ENCODE assay signal across 13 cellular contexts in the genomic region with DNA sequence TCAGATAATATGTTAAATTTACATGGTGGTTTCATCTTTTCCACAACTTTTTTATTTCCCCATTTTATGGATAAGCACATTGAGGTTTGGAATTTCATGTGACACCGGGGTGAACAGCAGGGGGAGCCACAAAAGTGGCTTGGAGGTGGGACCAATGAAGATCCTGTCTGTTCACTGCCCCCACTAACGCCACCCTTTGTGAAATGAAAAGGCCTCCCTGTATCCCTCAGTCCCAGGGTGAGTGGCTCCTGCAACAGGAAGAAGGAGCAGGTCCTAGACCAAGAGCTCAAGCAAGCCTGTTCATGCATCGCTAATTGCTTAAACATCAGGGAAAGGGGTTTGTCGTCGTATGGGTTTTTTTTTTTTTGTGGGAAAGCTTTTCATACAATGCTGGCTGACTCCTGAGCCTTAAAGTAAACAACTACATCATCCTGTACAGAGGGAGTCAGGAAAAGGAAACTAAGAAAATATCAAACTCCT.
DNase-seq lines count a peak whose midpoint lies in the region; ATAC-seq and TF ChIP-seq lines count a peak whose summit lies in the region.
"Had no signal": no experiment of that assay in that cellular context is flagged by ENCODE, and none has a peak within 500 bp of the region (broad histone marks: within the 10 kb centered on the region; RNA-seq: fewer than 3 reads in every experiment).

No MANE protein-coding gene starts in this region.

- no peaks in the 10 kb centered on the region for H3K4me1 Mint-ChIP-seq in MCF 10A (ENCODE audit: insufficient read depth, unreplicated experiment)
- H3K4me1 Mint-ChIP-seq in stimulated activated naive B cell treated with anti-CD40 and anti-IgM and Interleukin-4, amounts not matched to agents 10 μg/mL and 1 μg/mL and 100 μg/mL, for 72 hours = no peaks in the 10 kb centered on the region
- peaks cover 47% of the 10 kb centered on the region for H3K4me1 Mint-ChIP-seq in stimulated activated effector memory CD8-positive, alpha-beta T cell treated with anti-CD3 and anti-CD28 coated beads, Interleukin-12 subunit alpha, Interleukin-12 subunit beta, amount 100 ng/mL, for 72 hours
- H3K4me1 Mint-ChIP-seq: memory B cell had no signal

- TF ChIP-seq CTCF in MCF 10A (IDR thresholded peaks at IDR 0.05; ENCODE audit: unreplicated experiment) (no peak), breast epithelium (IDR thresholded peaks at IDR 0.05) (no peak), cardiac muscle cell (IDR thresholded peaks at IDR 0.05; ENCODE audit: low read depth, low read length) (peak; percentile 12), upper lobe of left lung (IDR thresholded peaks at IDR 0.05) (peak in 1 of 6 experiments; percentile 29)

- intact Hi-C loops in MCF 10A (cut with micrococcal nuclease) (no loop called here), breast epithelium (cut with DNase I; ENCODE audit: low total_unique reads) (no loop called here)

- POLR2A ChIA-PET in MCF 10A (lab: Yijun Ruan, JAX) = no interaction called here

- TF ChIP-seq EP300 in upper lobe of left lung (IDR thresholded peaks at IDR 0.05) = no peak

- no peaks in the 10 kb centered on the region for H3K9me3 Mint-ChIP-seq in MCF 10A (ENCODE audit: unreplicated experiment)
- H3K9me3 Mint-ChIP-seq in stimulated activated naive B cell treated with anti-CD40 and anti-IgM and Interleukin-4, amounts not matched to agents 10 μg/mL and 1 μg/mL and 100 μg/mL, for 72 hours = no peaks in the 10 kb centered on the region
- no peaks in the 10 kb centered on the region for H3K9me3 Mint-ChIP-seq in stimulated activated effector memory CD8-positive, alpha-beta T cell treated with anti-CD3 and anti-CD28 coated beads, Interleukin-12 subunit alpha, Interleukin-12 subunit beta, amount 100 ng/mL, for 72 hours
- H3K9me3 Mint-ChIP-seq: memory B cell had no signal

- no peak overlapping the region for H3K27ac Mint-ChIP-seq in MCF 10A (ENCODE audit: low read depth, unreplicated experiment)
- no peak overlapping the region for H3K27ac Mint-ChIP-seq in stimulated activated naive B cell treated with anti-CD40 and anti-IgM and Interleukin-4, amounts not matched to agents 10 μg/mL and 1 μg/mL and 100 μg/mL, for 72 hours
- no peak overlapping the region for H3K27ac Mint-ChIP-seq in stimulated activated effector memory CD8-positive, alpha-beta T cell treated with anti-CD3 and anti-CD28 coated beads, Interleukin-12 subunit alpha, Interleukin-12 subunit beta, amount 100 ng/mL, for 72 hours
- H3K27ac Mint-ChIP-seq: memory B cell had no signal

- ATAC-seq in upper lobe of left lung (ENCODE audit: low FRiP score in 2 of 2) = no peak
- no peak for ATAC-seq in stimulated activated naive B cell treated with anti-CD40 and anti-IgM and Interleukin-4, amounts not matched to agents 10 μg/mL and 1 μg/mL and 100 μg/mL, for 72 hours (replicated peaks)
- no peak for ATAC-seq in stimulated activated effector memory CD8-positive, alpha-beta T cell treated with anti-CD3 and anti-CD28 coated beads, Interleukin-12 subunit alpha, Interleukin-12 subunit beta, amount 100 ng/mL, for 72 hours

- no peaks in the 10 kb centered on the region for H3K27me3 ChIP-seq in breast epithelium
- no peaks in the 10 kb centered on the region for H3K27me3 ChIP-seq in cardiac muscle cell
- H3K27me3 ChIP-seq in upper lobe of left lung = no peaks in the 10 kb centered on the region

- TF ChIP-seq POLR2A in breast epithelium (IDR thresholded peaks at IDR 0.05) (no peak), upper lobe of left lung (IDR thresholded peaks at IDR 0.05) (no peak)

- no TSS peak for BruUV-seq in MCF 10A (replicated peaks; lab: Mats Ljungman, UMichigan)

- H3K9me3 ChIP-seq in breast epithelium = no peaks in the 10 kb centered on the region
- H3K9me3 ChIP-seq in cardiac muscle cell (ENCODE audit: low read depth) = no peaks in the 10 kb centered on the region
- H3K9me3 ChIP-seq in upper lobe of left lung = no peaks in the 10 kb centered on the region

- H3K36me3 ChIP-seq in breast epithelium (no peaks in the 10 kb centered on the region), cardiac muscle cell (no peaks in the 10 kb centered on the region), upper lobe of left lung (no peaks in the 10 kb centered on the region)

- H3K4me1 ChIP-seq in breast epithelium (no peaks in the 10 kb centered on the region), cardiac muscle cell (ENCODE audit: low read depth) (no peaks in the 10 kb centered on the region), upper lobe of left lung (peaks cover 23 to 35% (median 23%) of the 10 kb centered on the region in 4 donors)

- DNase-seq in MCF 10A (ENCODE audit: unreplicated experiment) = peak; percentile 2
- no peak for DNase-seq in breast epithelium (ENCODE audit: low spot score in 2 of 2)
- DNase-seq in SK-MEL-5 (ENCODE audit: low read depth, low spot score) = peak; percentile 15
- DNase-seq in cardiac muscle cell (ENCODE audit: low read depth in 1 of 2, low spot score in 1 of 2) = peak in 1 of 2 donors; percentile 36
- no peak for DNase-seq in upper lobe of left lung
- no peak for DNase-seq in stimulated activated naive B cell treated with anti-CD40 and anti-IgM and Interleukin-4, amounts not matched to agents 10 μg/mL and 1 μg/mL and 100 μg/mL, for 72 hours
- no peak for DNase-seq in stimulated activated effector memory CD8-positive, alpha-beta T cell treated with anti-CD3 and anti-CD28 coated beads, Interleukin-12 subunit alpha, Interleukin-12 subunit beta, amount 100 ng/mL, for 72 hours (ENCODE audit: low spot score in 2 of 2)
- DNase-seq in Kasumi-1 (lab: John Stamatoyannopoulos, UW) = no peak
- DNase-seq: C1 segment of cervical spinal cord; cerebellar nuclear complex; NCI-H510A; stimulated activated CD4-positive, alpha-beta T cell treated with anti-CD3 and anti-CD28 coated beads, Interleukin-4, amount 100 ng/mL, for 4 hours had no signal

- CTCF ChIA-PET in MCF 10A (lab: Yijun Ruan, JAX) = interaction anchor here (0.6 to 2.3 kb wide), 6 partner anchors 16 to 436 kb away, joined by 3 to 6 read pairs (median 4); no protein-coding TSS in a partner anchor

- H3K4me3 Mint-ChIP-seq in MCF 10A (ENCODE audit: unreplicated experiment) = no peak overlapping the region
- H3K4me3 Mint-ChIP-seq in stimulated activated naive B cell treated with anti-CD40 and anti-IgM and Interleukin-4, amounts not matched to agents 10 μg/mL and 1 μg/mL and 100 μg/mL, for 72 hours = no peak overlapping the region
- no peak overlapping the region for H3K4me3 Mint-ChIP-seq in stimulated activated effector memory CD8-positive, alpha-beta T cell treated with anti-CD3 and anti-CD28 coated beads, Interleukin-12 subunit alpha, Interleukin-12 subunit beta, amount 100 ng/mL, for 72 hours
- H3K4me3 Mint-ChIP-seq: memory B cell had no signal

- WGBS in upper lobe of left lung, 2 donors = 52 to 58% methylated on average over 5 of the region's 5 CpGs

- H3K36me3 Mint-ChIP-seq in MCF 10A (ENCODE audit: insufficient read depth, unreplicated experiment) = peaks cover 5% of the 10 kb centered on the region
- peaks cover 20 to 38% of the 10 kb centered on the region in 2 donors for H3K36me3 Mint-ChIP-seq in stimulated activated naive B cell treated with anti-CD40 and anti-IgM and Interleukin-4, amounts not matched to agents 10 μg/mL and 1 μg/mL and 100 μg/mL, for 72 hours
- peaks cover 15% of the 10 kb centered on the region for H3K36me3 Mint-ChIP-seq in stimulated activated effector memory CD8-positive, alpha-beta T cell treated with anti-CD3 and anti-CD28 coated beads, Interleukin-12 subunit alpha, Interleukin-12 subunit beta, amount 100 ng/mL, for 72 hours

- H3K27ac ChIP-seq in breast epithelium (peak overlapping the region in 1 of 2 donors; percentile 58), cardiac muscle cell (no peak overlapping the region), upper lobe of left lung (peak overlapping the region; percentile 25 to 88 (median 76))

- in situ Hi-C loops in SK-MEL-5 (cut with HindIII; ENCODE audit: low pct_unique_long_range_greater_than_20kb, low sequenced_read_pairs) = no loop called here

- H3K27me3 Mint-ChIP-seq in MCF 10A (ENCODE audit: insufficient read depth, unreplicated experiment) = no peaks in the 10 kb centered on the region
- no peaks in the 10 kb centered on the region for H3K27me3 Mint-ChIP-seq in stimulated activated naive B cell treated with anti-CD40 and anti-IgM and Interleukin-4, amounts not matched to agents 10 μg/mL and 1 μg/mL and 100 μg/mL, for 72 hours
- H3K27me3 Mint-ChIP-seq: memory B cell had no signal

- H3K4me3 ChIP-seq in breast epithelium (no peak overlapping the region), cardiac muscle cell (no peak overlapping the region), upper lobe of left lung (no peak overlapping the region)

Comparison
In these comparisons a context has a peak if more than half of its experiments do, and no peak if none do; other contexts are left out.
1. DNase-seq: peak in MCF 10A (single experiment) and SK-MEL-5 (single experiment); none in breast epithelium (0 of 2), upper lobe of left lung (0 of 2), stimulated activated naive B cell treated with anti-CD40 and anti-IgM and Interleukin-4, amounts not matched to agents 10 μg/mL and 1 μg/mL and 100 μg/mL, for 72 hours (single experiment), stimulated activated effector memory CD8-positive, alpha-beta T cell treated with anti-CD3 and anti-CD28 coated beads, Interleukin-12 subunit alpha, Interleukin-12 subunit beta, amount 100 ng/mL, for 72 hours (0 of 2) and Kasumi-1 (0 of 2).